ENCODE assay signal across 20 cellular contexts in the genomic region with DNA sequence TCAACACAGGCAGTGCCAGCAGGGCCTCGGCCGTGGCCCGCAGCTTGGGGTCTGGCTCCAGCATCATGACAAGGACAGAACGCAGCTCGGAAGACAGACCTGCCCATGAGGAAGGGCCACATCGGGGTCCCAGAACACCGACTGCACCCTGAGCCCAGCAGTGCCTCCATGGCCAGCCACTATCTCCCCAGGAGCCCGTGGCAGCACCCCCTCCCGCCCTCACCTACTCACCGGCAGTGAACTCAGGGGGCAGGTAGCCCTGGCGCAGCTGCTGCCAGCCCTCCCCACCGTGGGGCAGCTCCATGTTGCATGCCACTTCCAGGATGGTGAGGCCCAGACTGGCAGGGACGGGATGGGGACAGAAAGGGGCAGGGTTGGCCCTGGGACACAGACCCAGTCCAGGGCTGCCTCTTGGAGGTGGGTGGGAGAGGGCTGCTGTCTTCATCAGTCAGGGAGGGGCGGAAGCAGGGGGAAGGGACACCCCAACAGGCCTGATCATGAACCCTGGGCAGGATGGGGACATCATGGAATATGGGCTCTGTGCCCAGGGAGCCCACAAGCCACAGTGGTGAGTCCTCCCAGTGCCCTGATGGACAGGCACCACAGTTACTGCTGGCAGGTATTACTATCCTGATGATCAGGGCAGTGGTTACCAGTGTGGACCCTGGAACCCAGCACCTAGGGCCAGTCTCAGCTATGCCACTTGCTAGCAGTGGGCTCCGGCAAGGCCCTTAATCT. TPM values are rescaled to one million over a fixed set of nuclear protein-coding genes. Genes with fewer than 3 reads are reported as not detected.
"Had no signal": no experiment of that assay in that cellular context is flagged by ENCODE, and none has a peak within 500 bp of the region (broad histone marks: within the 10 kb centered on the region; RNA-seq: fewer than 3 reads in every experiment).

No MANE protein-coding gene starts in this region.

- FAIRE-seq: pancreas had no signal

- ATAC-seq: gastrocnemius medialis, pancreas, upper lobe of right lung, WTC11 had no signal

- H3K27me3 ChIP-seq: pancreas, upper lobe of right lung had no signal

- DNase-seq: activated CD4-positive, alpha-beta T cell treated with anti-CD3 and anti-CD28 coated beads, Interleukin-2, amount 10 ng/mL, durations not matched to agents 7 days and 5 days; activated CD8-positive, alpha-beta memory T cell treated with anti-CD3 and anti-CD28 coated beads for 24 hours; activated naive CD4-positive, alpha-beta T cell treated with anti-CD3 and anti-CD28 coated beads, Interleukin-2, amount 50 U/mL, for 16 hours; central memory CD4-positive, alpha-beta T cell; effector memory CD4-positive, alpha-beta T cell; gastrocnemius medialis; islet precursor cell; left ventricle myocardium inferior; mesenchymal stem cell; nephron progenitor cell; retina; stimulated activated CD4-positive, alpha-beta T cell treated with anti-CD3 and anti-CD28 coated beads, Interleukin-4, amount 100 ng/mL, for 24 hours; T-helper 1 cell; upper lobe of right lung had no signal

- H3K4me3 ChIP-seq: gastrocnemius medialis, left ventricle myocardium inferior, pancreas, upper lobe of right lung had no signal

- H3K9me3 ChIP-seq: gastrocnemius medialis, left ventricle myocardium inferior, pancreas, upper lobe of right lung had no signal

- H3K27ac ChIP-seq: gastrocnemius medialis, left ventricle myocardium inferior, pancreas, upper lobe of right lung had no signal

- H3K36me3 ChIP-seq: gastrocnemius medialis, pancreas, upper lobe of right lung had no signal

RNA-seq across cellular contexts. Expression of a gene that starts 10.4 kb away (rescaled TPM):
- total RNA-seq: fibroblast of lung, gastrocnemius medialis, left ventricle myocardium inferior, upper lobe of right lung had no signal
- polyA plus RNA-seq: fibroblast of lung had no signal

RNA-seq across cellular contexts. Expression of a gene that starts 38.2 kb away (rescaled TPM):
- total RNA-seq: activated CD4-positive, alpha-beta T cell treated with anti-CD3 and anti-CD28 coated beads, Interleukin-2, amount 10 ng/mL, durations not matched to agents 7 days and 5 days; fibroblast of lung; skeletal muscle tissue; temporal lobe had no signal
- polyA plus RNA-seq: fibroblast of lung had no signal

RNA-seq across cellular contexts. Expression of a gene that starts 43.5 kb away (rescaled TPM):
- total RNA-seq: activated CD4-positive, alpha-beta T cell treated with anti-CD3 and anti-CD28 coated beads, Interleukin-2, amount 10 ng/mL, durations not matched to agents 7 days and 5 days; activated T-helper 2 cell treated with anti-CD3 and anti-CD28 coated beads, Interferon-gamma antibody, Interleukin-2, Interleukin-4, amounts not matched to agents 10 μg/mL and 5 μg/mL and 100 μg/mL, durations not matched to agents 14 hours and 24 hours and 36 hours; fibroblast of lung; left ventricle myocardium inferior; skeletal muscle tissue; upper lobe of right lung had no signal
